ENCODE assay signal across 18 cellular contexts in genomic region chr12:38158428-38159091, GRCh38.
"Had no signal": no experiment of that assay in that cellular context is flagged by ENCODE, and none has a peak within 500 bp of the region (broad histone marks: within the 10 kb centered on the region; RNA-seq: fewer than 3 reads in every experiment).

No MANE protein-coding gene starts in this region.

- ATAC-seq: foreskin keratinocyte; mucosa of descending colon; naive thymus-derived CD8-positive, alpha-beta T cell; right lobe of liver; stimulated activated memory B cell treated with anti-CD40 and anti-IgM and Interleukin-4, amounts not matched to agents 10 μg/mL and 1 μg/mL and 100 μg/mL, for 72 hours had no signal

- H3K27me3 ChIP-seq: esophagus squamous epithelium, foreskin keratinocyte, hepatocyte, ovary, right lobe of liver, tibial artery, upper lobe of left lung had no signal

- H3K4me1 ChIP-seq: esophagus squamous epithelium, foreskin keratinocyte, right lobe of liver, tibial artery, upper lobe of left lung had no signal

- H3K36me3 ChIP-seq: esophagus squamous epithelium, ovary, right lobe of liver, tibial artery, upper lobe of left lung had no signal

- DNase-seq: central memory CD4-positive, alpha-beta T cell; effector memory CD4-positive, alpha-beta T cell; esophagus squamous epithelium; foreskin keratinocyte; kidney glomerular epithelial cell; mammary epithelial cell; mucosa of descending colon; naive thymus-derived CD8-positive, alpha-beta T cell; stimulated activated CD4-positive, alpha-beta T cell treated with anti-CD3 and anti-CD28 coated beads, Interleukin-15, amount 100 ng/mL, for 24 hours; stimulated activated CD4-positive, alpha-beta T cell treated with anti-CD3 and anti-CD28 coated beads, Interleukin-1b, Interleukin-23, amount 100 ng/mL, for 48 hours; stimulated activated CD4-positive, alpha-beta T cell treated with anti-CD3 and anti-CD28 coated beads, Interleukin-4, amount 100 ng/mL, for 24 hours had no signal

- H3K4me3 ChIP-seq: esophagus squamous epithelium, hepatocyte, mucosa of descending colon, ovary, right lobe of liver, tibial artery, upper lobe of left lung had no signal

- H3K9me3 ChIP-seq: ovary, right lobe of liver had no signal

- H3K27ac ChIP-seq: epithelial cell of prostate, esophagus squamous epithelium, foreskin keratinocyte, hepatocyte, ovary, right lobe of liver, tibial artery, upper lobe of left lung had no signal
